In the genomic region with DNA sequence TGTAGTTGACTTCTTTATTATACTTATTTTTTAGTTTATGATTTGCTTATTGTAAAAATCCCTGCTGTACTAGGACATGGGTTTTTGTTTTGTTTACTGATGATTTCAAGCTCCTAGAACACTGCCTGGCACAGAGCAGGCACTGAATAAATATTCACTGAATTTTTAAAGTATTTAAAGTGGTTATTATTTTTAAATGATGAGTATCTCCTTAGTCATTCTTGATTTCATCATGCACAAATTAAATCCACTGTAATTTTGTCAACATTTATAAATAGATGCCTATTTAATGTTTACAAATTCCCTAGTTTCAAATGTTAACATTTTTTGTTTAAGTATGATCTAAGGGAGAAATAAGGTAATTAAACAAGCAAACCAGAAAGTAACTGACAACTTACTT, we compare ENCODE assay signal across 18 cellular contexts.
"Had no signal": no experiment of that assay in that cellular context is flagged by ENCODE, and none has a peak within 500 bp of the region (broad histone marks: within the 10 kb centered on the region; RNA-seq: fewer than 3 reads in every experiment).

No MANE protein-coding gene starts in this region.

- H3K9me3 ChIP-seq: ovary, thoracic aorta, uterus had no signal

- DNase-seq: activated CD4-positive, alpha-beta T cell treated with anti-CD3 and anti-CD28 coated beads for 4 hours; activated CD8-positive, alpha-beta memory T cell treated with anti-CD3 and anti-CD28 coated beads, Interleukin-2, amount 50 U/mL, for 48 hours; activated CD8-positive, alpha-beta T cell treated with anti-CD3 and anti-CD28 coated beads, Interleukin-2, amount 10 ng/mL, durations not matched to agents 7 days and 5 days; central memory CD4-positive, alpha-beta T cell; effector memory CD8-positive, alpha-beta T cell; erythroblast; hippocampal formation; kidney glomerular epithelial cell; ovary; stimulated activated CD4-positive, alpha-beta T cell treated with anti-CD3 and anti-CD28 coated beads, Interleukin-4, amount 100 ng/mL, for 1 hour; stimulated activated CD8-positive, alpha-beta memory T cell treated with anti-CD3 and anti-CD28 coated beads, Interleukin-4, amount 100 ng/mL, for 48 hours; T-helper 1 cell; uterus; WERI-Rb-1 had no signal

- FAIRE-seq: astrocyte had no signal

- ATAC-seq: activated CD8-positive, alpha-beta T cell treated with anti-CD3 and anti-CD28 coated beads, Interleukin-2, amount 10 ng/mL, durations not matched to agents 7 days and 5 days; effector memory CD8-positive, alpha-beta T cell had no signal

- H3K27me3 Mint-ChIP-seq: dendritic cell treated with granulocyte-macrophage colony-stimulating factor and Interleukin-4, amounts not matched to agents 40 ng/mL and 50 ng/mL, for 4 days; effector memory CD8-positive, alpha-beta T cell; stimulated activated naive CD8-positive, alpha-beta T cell treated with anti-CD3 and anti-CD28 coated beads, Interleukin-15, Interleukin-2, amounts not matched to agents 100 ng/mL and 50 ng/mL, for 24 hours had no signal

- H3K4me3 ChIP-seq: ovary, thoracic aorta, uterus had no signal

- H3K27me3 ChIP-seq: ovary, uterus had no signal

- H3K4me1 ChIP-seq: uterus had no signal

- H3K27ac ChIP-seq: ovary, thoracic aorta, uterus, WERI-Rb-1 had no signal

- H3K4me3 Mint-ChIP-seq: activated CD8-positive, alpha-beta T cell treated with anti-CD3 and anti-CD28 coated beads, Interleukin-2, amount 10 ng/mL, durations not matched to agents 7 days and 5 days; dendritic cell treated with granulocyte-macrophage colony-stimulating factor and Interleukin-4, amounts not matched to agents 40 ng/mL and 50 ng/mL, for 4 days; effector memory CD8-positive, alpha-beta T cell; stimulated activated naive CD8-positive, alpha-beta T cell treated with anti-CD3 and anti-CD28 coated beads, Interleukin-15, Interleukin-2, amounts not matched to agents 100 ng/mL and 50 ng/mL, for 24 hours had no signal

- H3K27ac Mint-ChIP-seq: activated CD8-positive, alpha-beta T cell treated with anti-CD3 and anti-CD28 coated beads, Interleukin-2, amount 10 ng/mL, durations not matched to agents 7 days and 5 days; dendritic cell treated with granulocyte-macrophage colony-stimulating factor and Interleukin-4, amounts not matched to agents 40 ng/mL and 50 ng/mL, for 4 days; effector memory CD8-positive, alpha-beta T cell; stimulated activated naive CD8-positive, alpha-beta T cell treated with anti-CD3 and anti-CD28 coated beads, Interleukin-15, Interleukin-2, amounts not matched to agents 100 ng/mL and 50 ng/mL, for 24 hours had no signal

- H3K36me3 ChIP-seq: ovary, thoracic aorta, uterus, WERI-Rb-1 had no signal
